ENCODE assay signal across 16 cellular contexts in the genomic region with DNA sequence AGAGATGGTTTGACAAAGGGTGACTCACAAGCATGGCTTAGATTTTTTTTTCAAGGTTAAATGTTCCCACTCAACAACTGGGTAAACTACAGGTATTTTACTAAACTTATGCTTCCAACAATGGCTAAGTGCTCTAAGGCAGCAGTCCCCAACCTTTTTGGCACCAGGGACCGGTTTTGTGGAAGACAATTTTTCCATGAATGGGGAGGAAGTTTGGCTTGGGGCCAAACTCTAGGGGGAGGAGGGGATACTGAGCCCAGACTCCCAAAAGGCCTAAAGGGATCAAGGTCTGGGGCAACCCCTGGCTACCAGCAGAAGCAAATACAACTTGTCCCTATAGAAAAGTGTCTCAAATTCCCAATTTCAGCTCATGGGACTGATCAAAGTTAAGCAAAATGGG. TPM values are rescaled to one million over a fixed set of nuclear protein-coding genes. Genes with fewer than 3 reads are reported as not detected.
"Had no signal": no experiment of that assay in that cellular context is flagged by ENCODE, and none has a peak within 500 bp of the region (broad histone marks: within the 10 kb centered on the region; RNA-seq: fewer than 3 reads in every experiment).

No MANE protein-coding gene starts in this region.

- H3K9me3 ChIP-seq: ovary had no signal

- H3K4me3 ChIP-seq: ovary had no signal

- H3K27me3 ChIP-seq: foreskin keratinocyte, ovary had no signal

- H3K27me3 Mint-ChIP-seq: dendritic cell treated with granulocyte-macrophage colony-stimulating factor and Interleukin-4, amounts not matched to agents 40 ng/mL and 50 ng/mL, for 4 days; naive thymus-derived CD8-positive, alpha-beta T cell had no signal

- H3K36me3 ChIP-seq: ovary had no signal

- DNase-seq: erythroblast; foreskin keratinocyte; head of caudate nucleus; hippocampal formation; kidney glomerular epithelial cell; naive thymus-derived CD8-positive, alpha-beta T cell; ovary; right cardiac atrium; small intestine; stimulated activated CD4-positive, alpha-beta T cell treated with anti-CD3 and anti-CD28 coated beads, Interleukin-12 subunit alpha, Interleukin-12 subunit beta, amount 100 ng/mL, for 4 hours; stimulated activated naive CD4-positive, alpha-beta T cell; trophoblast cell had no signal

- H3K27ac ChIP-seq: foreskin keratinocyte, ovary had no signal

- ATAC-seq: foreskin keratinocyte; naive thymus-derived CD8-positive, alpha-beta T cell; right cardiac atrium had no signal

- H3K4me3 Mint-ChIP-seq: dendritic cell treated with granulocyte-macrophage colony-stimulating factor and Interleukin-4, amounts not matched to agents 40 ng/mL and 50 ng/mL, for 4 days; naive thymus-derived CD8-positive, alpha-beta T cell had no signal

- H3K27ac Mint-ChIP-seq: dendritic cell treated with granulocyte-macrophage colony-stimulating factor and Interleukin-4, amounts not matched to agents 40 ng/mL and 50 ng/mL, for 4 days; naive thymus-derived CD8-positive, alpha-beta T cell had no signal

- H3K9me3 Mint-ChIP-seq: dendritic cell treated with granulocyte-macrophage colony-stimulating factor and Interleukin-4, amounts not matched to agents 40 ng/mL and 50 ng/mL, for 4 days; naive thymus-derived CD8-positive, alpha-beta T cell had no signal

RNA-seq across cellular contexts. Expression of a gene that starts 32.0 kb away (rescaled TPM):
- total RNA-seq: foreskin keratinocyte, lung microvascular endothelial cell, mononuclear cell, urinary bladder had no signal
